In genomic region chr16:86186361-86186760, GRCh38 we compare ENCODE assay signal across 3 cellular contexts.
"Had no signal": no experiment of that assay in that cellular context is flagged by ENCODE, and none has a peak within 500 bp of the region (broad histone marks: within the 10 kb centered on the region; RNA-seq: fewer than 3 reads in every experiment).

No MANE protein-coding gene starts in this region.

- ATAC-seq: GM12878 had no signal

- H3K4me3 ChIP-seq: GM12878 had no signal

- DNase-seq: GDM1, GF-D8 had no signal
